In the genomic region with DNA sequence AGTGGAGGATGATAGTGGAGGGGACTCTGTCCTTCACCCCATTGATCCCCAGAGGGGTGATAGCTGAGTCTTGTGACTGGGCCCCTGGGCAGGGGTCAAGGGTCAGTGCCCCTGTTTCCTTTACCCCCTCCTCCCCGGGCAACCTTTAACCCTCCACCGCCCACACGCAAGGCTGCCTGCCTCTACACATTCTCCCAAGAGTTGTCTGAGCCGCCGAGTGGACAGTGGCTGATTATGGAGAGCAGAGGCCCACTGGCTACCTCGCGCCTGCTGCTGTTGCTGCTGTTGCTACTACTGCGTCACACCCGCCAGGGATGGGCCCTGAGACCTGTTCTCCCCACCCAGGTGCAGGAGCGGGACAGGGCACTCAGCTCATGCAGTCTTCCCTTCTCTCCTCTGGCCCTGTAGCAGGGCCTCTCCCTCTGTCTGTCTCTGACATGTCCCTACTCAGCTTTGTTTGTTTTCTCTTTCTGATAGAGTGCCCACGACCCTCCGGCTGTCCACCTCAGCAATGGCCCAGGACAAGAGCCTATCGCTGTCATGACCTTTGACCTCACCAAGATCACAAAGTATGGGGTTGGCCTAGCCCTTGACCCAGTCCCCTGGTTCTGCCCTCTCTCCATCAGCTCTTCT, we compare ENCODE assay signal across 1 cellular context.
A peak's percentile ranks its signal among the peaks of the same experiment; 100 is the strongest.
TF ChIP-seq lines count a peak whose summit lies in the region.

A gene with protein sequence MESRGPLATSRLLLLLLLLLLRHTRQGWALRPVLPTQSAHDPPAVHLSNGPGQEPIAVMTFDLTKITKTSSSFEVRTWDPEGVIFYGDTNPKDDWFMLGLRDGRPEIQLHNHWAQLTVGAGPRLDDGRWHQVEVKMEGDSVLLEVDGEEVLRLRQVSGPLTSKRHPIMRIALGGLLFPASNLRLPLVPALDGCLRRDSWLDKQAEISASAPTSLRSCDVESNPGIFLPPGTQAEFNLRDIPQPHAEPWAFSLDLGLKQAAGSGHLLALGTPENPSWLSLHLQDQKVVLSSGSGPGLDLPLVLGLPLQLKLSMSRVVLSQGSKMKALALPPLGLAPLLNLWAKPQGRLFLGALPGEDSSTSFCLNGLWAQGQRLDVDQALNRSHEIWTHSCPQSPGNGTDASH (plus strand): TSS at position 197 of the 633 bp plus-strand sequence. CDS start 38 bp downstream, at position 235.

TF ChIP-seq in HepG2, 621 proteins besides CTCF, POLR2A, EP300 and RAD21 (continued from another document and continues in another):
- TF ChIP-seq, protein P1, sequence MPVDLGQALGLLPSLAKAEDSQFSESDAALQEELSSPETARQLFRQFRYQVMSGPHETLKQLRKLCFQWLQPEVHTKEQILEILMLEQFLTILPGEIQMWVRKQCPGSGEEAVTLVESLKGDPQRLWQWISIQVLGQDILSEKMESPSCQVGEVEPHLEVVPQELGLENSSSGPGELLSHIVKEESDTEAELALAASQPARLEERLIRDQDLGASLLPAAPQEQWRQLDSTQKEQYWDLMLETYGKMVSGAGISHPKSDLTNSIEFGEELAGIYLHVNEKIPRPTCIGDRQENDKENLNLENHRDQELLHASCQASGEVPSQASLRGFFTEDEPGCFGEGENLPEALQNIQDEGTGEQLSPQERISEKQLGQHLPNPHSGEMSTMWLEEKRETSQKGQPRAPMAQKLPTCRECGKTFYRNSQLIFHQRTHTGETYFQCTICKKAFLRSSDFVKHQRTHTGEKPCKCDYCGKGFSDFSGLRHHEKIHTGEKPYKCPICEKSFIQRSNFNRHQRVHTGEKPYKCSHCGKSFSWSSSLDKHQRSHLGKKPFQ (CRISPR knock-in tag; IDR thresholded peaks at IDR 0.05; ENCODE audit: insufficient replicate concordance), result no peak
- TF ChIP-seq, protein P2, sequence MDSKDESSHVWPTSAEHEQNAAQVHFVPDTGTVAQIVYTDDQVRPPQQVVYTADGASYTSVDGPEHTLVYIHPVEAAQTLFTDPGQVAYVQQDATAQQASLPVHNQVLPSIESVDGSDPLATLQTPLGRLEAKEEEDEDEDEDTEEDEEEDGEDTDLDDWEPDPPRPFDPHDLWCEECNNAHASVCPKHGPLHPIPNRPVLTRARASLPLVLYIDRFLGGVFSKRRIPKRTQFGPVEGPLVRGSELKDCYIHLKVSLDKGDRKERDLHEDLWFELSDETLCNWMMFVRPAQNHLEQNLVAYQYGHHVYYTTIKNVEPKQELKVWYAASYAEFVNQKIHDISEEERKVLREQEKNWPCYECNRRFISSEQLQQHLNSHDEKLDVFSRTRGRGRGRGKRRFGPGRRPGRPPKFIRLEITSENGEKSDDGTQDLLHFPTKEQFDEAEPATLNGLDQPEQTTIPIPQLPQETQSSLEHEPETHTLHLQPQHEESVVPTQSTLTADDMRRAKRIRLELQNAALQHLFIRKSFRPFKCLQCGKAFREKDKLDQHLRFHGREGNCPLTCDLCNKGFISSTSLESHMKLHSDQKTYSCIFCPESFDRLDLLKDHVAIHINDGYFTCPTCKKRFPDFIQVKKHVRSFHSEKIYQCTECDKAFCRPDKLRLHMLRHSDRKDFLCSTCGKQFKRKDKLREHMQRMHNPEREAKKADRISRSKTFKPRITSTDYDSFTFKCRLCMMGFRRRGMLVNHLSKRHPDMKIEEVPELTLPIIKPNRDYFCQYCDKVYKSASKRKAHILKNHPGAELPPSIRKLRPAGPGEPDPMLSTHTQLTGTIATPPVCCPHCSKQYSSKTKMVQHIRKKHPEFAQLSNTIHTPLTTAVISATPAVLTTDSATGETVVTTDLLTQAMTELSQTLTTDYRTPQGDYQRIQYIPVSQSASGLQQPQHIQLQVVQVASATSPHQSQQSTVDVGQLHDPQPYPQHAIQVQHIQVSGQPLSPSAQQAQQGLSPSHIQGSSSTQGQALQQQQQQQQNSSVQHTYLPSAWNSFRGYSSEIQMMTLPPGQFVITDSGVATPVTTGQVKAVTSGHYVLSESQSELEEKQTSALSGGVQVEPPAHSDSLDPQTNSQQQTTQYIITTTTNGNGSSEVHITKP (CRISPR knock-in tag; IDR thresholded peaks at IDR 0.05; ENCODE audit: low read depth), result no peak
- no peak for TF ChIP-seq ZNF552 (CRISPR knock-in tag; IDR thresholded peaks at IDR 0.05; ENCODE audit: borderline replicate concordance)
- TF ChIP-seq, protein P3, sequence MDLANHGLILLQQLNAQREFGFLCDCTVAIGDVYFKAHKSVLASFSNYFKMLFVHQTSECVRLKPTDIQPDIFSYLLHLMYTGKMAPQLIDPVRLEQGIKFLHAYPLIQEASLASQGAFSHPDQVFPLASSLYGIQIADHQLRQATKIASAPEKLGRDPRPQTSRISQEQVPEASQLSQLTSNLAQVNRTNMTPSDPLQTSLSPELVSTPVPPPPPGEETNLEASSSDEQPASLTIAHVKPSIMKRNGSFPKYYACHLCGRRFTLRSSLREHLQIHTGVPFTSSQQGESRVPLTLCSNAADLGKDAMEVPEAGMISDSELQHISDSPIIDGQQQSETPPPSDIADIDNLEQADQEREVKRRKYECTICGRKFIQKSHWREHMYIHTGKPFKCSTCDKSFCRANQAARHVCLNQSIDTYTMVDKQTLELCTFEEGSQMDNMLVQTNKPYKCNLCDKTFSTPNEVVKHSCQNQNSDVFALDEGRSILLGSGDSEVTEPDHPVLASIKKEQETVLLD (CRISPR knock-in tag; IDR thresholded peaks at IDR 0.05; ENCODE audit: low read depth), result no peak
- TF ChIP-seq MTA1 (CRISPR knock-in tag; IDR thresholded peaks at IDR 0.05; ENCODE audit: borderline replicate concordance), result peak; percentile 76; the same call in 1 of the 2 replicates
- TF ChIP-seq, protein P4, sequence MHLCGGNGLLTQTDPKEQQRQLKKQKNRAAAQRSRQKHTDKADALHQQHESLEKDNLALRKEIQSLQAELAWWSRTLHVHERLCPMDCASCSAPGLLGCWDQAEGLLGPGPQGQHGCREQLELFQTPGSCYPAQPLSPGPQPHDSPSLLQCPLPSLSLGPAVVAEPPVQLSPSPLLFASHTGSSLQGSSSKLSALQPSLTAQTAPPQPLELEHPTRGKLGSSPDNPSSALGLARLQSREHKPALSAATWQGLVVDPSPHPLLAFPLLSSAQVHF (CRISPR knock-in tag; IDR thresholded peaks at IDR 0.05), result no peak
- TF ChIP-seq, protein P5, sequence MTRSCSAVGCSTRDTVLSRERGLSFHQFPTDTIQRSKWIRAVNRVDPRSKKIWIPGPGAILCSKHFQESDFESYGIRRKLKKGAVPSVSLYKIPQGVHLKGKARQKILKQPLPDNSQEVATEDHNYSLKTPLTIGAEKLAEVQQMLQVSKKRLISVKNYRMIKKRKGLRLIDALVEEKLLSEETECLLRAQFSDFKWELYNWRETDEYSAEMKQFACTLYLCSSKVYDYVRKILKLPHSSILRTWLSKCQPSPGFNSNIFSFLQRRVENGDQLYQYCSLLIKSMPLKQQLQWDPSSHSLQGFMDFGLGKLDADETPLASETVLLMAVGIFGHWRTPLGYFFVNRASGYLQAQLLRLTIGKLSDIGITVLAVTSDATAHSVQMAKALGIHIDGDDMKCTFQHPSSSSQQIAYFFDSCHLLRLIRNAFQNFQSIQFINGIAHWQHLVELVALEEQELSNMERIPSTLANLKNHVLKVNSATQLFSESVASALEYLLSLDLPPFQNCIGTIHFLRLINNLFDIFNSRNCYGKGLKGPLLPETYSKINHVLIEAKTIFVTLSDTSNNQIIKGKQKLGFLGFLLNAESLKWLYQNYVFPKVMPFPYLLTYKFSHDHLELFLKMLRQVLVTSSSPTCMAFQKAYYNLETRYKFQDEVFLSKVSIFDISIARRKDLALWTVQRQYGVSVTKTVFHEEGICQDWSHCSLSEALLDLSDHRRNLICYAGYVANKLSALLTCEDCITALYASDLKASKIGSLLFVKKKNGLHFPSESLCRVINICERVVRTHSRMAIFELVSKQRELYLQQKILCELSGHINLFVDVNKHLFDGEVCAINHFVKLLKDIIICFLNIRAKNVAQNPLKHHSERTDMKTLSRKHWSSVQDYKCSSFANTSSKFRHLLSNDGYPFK (CRISPR knock-in tag; IDR thresholded peaks at IDR 0.05; ENCODE audit: borderline replicate concordance), result no peak
- TF ChIP-seq, protein P6, sequence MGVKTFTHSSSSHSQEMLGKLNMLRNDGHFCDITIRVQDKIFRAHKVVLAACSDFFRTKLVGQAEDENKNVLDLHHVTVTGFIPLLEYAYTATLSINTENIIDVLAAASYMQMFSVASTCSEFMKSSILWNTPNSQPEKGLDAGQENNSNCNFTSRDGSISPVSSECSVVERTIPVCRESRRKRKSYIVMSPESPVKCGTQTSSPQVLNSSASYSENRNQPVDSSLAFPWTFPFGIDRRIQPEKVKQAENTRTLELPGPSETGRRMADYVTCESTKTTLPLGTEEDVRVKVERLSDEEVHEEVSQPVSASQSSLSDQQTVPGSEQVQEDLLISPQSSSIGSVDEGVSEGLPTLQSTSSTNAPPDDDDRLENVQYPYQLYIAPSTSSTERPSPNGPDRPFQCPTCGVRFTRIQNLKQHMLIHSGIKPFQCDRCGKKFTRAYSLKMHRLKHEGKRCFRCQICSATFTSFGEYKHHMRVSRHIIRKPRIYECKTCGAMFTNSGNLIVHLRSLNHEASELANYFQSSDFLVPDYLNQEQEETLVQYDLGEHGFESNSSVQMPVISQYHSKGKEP (CRISPR knock-in tag; IDR thresholded peaks at IDR 0.05), result no peak
- no peak for TF ChIP-seq ZSCAN12 (CRISPR knock-in tag; IDR thresholded peaks at IDR 0.05)
- TF ChIP-seq, protein P7, sequence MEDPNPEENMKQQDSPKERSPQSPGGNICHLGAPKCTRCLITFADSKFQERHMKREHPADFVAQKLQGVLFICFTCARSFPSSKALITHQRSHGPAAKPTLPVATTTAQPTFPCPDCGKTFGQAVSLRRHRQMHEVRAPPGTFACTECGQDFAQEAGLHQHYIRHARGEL (CRISPR knock-in tag; IDR thresholded peaks at IDR 0.05), result no peak
- no peak for TF ChIP-seq ZIK1 (CRISPR knock-in tag; IDR thresholded peaks at IDR 0.05; ENCODE audit: borderline replicate concordance, low read depth)
- TF ChIP-seq RFX5 (IDR thresholded peaks at IDR 0.05; ENCODE audit: low read depth, low read length), result no peak
- TF ChIP-seq, protein P8, sequence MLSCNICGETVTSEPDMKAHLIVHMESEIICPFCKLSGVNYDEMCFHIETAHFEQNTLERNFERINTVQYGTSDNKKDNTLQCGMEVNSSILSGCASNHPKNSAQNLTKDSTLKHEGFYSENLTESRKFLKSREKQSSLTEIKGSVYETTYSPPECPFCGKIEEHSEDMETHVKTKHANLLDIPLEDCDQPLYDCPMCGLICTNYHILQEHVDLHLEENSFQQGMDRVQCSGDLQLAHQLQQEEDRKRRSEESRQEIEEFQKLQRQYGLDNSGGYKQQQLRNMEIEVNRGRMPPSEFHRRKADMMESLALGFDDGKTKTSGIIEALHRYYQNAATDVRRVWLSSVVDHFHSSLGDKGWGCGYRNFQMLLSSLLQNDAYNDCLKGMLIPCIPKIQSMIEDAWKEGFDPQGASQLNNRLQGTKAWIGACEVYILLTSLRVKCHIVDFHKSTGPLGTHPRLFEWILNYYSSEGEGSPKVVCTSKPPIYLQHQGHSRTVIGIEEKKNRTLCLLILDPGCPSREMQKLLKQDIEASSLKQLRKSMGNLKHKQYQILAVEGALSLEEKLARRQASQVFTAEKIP (CRISPR knock-in tag; IDR thresholded peaks at IDR 0.05; ENCODE audit: borderline replicate concordance), result no peak
- TF ChIP-seq, protein P9, sequence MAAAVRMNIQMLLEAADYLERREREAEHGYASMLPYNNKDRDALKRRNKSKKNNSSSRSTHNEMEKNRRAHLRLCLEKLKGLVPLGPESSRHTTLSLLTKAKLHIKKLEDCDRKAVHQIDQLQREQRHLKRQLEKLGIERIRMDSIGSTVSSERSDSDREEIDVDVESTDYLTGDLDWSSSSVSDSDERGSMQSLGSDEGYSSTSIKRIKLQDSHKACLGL (CRISPR knock-in tag; IDR thresholded peaks at IDR 0.05), result no peak
- TF ChIP-seq, protein P10, sequence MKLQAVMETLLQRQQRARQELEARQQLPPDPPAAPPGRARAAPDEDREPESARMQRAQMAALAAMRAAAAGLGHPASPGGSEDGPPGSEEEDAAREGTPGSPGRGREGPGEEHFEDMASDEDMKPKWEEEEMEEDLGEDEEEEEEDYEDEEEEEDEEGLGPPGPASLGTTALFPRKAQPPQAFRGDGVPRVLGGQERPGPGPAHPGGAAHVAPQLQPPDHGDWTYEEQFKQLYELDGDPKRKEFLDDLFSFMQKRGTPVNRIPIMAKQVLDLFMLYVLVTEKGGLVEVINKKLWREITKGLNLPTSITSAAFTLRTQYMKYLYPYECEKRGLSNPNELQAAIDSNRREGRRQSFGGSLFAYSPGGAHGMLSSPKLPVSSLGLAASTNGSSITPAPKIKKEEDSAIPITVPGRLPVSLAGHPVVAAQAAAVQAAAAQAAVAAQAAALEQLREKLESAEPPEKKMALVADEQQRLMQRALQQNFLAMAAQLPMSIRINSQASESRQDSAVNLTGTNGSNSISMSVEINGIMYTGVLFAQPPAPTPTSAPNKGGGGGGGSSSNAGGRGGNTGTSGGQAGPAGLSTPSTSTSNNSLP (IDR thresholded peaks at IDR 0.05; ENCODE audit: low read depth, low read length), result no peak
- TF ChIP-seq FOXA1 (IDR thresholded peaks at IDR 0.05), result no peak
- no peak for TF ChIP-seq FOXA1 (CRISPR knock-in tag; IDR thresholded peaks at IDR 0.05)
- no peak for TF ChIP-seq ZNF367 (CRISPR knock-in tag; IDR thresholded peaks at IDR 0.05; ENCODE audit: borderline replicate concordance)
- TF ChIP-seq ZNF232 (CRISPR knock-in tag; IDR thresholded peaks at IDR 0.05; ENCODE audit: borderline replicate concordance), result no peak
- no peak for TF ChIP-seq KDM1A (CRISPR knock-in tag; IDR thresholded peaks at IDR 0.05)
- TF ChIP-seq, protein P11, sequence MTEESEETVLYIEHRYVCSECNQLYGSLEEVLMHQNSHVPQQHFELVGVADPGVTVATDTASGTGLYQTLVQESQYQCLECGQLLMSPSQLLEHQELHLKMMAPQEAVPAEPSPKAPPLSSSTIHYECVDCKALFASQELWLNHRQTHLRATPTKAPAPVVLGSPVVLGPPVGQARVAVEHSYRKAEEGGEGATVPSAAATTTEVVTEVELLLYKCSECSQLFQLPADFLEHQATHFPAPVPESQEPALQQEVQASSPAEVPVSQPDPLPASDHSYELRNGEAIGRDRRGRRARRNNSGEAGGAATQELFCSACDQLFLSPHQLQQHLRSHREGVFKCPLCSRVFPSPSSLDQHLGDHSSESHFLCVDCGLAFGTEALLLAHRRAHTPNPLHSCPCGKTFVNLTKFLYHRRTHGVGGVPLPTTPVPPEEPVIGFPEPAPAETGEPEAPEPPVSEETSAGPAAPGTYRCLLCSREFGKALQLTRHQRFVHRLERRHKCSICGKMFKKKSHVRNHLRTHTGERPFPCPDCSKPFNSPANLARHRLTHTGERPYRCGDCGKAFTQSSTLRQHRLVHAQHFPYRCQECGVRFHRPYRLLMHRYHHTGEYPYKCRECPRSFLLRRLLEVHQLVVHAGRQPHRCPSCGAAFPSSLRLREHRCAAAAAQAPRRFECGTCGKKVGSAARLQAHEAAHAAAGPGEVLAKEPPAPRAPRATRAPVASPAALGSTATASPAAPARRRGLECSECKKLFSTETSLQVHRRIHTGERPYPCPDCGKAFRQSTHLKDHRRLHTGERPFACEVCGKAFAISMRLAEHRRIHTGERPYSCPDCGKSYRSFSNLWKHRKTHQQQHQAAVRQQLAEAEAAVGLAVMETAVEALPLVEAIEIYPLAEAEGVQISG (CRISPR knock-in tag; IDR thresholded peaks at IDR 0.05), result no peak
- peak; percentile 47; the same call in 1 of the 2 replicates for TF ChIP-seq ZNF292 (CRISPR knock-in tag; IDR thresholded peaks at IDR 0.05; ENCODE audit: borderline replicate concordance, low read depth)
